ENCODE assay signal across 10 cellular contexts in the genomic region with DNA sequence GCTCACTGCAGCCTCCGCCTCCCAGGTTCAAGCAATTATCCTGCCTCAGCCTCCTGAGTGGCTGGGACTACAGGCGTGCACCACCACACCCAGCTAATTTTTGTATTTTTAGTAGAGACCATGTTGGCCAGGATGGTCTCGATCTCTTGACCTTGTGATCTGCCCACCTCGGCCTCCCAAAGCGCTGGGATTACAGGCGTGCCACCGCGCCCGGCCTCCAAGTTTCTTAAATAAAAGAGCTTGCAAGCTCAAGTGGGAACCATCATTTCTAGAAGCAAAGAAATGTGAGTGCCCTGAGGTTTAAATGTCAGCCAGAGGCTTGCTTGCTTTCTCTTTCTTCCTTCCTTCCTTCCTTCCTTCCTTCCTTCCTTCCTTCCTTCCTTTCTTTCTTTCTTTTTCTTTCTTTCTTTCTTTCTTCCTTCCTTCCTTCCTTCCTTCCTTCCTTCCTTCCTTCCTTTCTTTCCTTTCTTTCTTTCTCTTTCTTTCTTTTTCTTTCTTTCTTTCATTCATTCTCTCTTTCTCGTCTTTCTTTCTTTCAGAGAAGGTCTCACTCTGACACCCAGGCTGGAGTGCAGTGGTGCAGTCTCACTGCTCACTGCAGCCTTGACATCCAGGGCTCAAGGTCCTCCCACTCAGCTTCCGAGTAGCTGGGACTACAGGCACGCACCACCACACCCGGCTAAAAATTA. TPM values are rescaled to one million over a fixed set of nuclear protein-coding genes. Genes with fewer than 3 reads are reported as not detected.
DNase-seq lines count a peak whose midpoint lies in the region; ATAC-seq, FAIRE-seq and TF ChIP-seq lines count a peak whose summit lies in the region.
"Not testable (repeated sequence)": the region's sequence is repeated elsewhere in the genome, so short reads cannot be mapped to it uniquely, and the experiment has no call there.
"Had no signal": no experiment of that assay in that cellular context is flagged by ENCODE, and none has a peak within 500 bp of the region (broad histone marks: within the 10 kb centered on the region; RNA-seq: fewer than 3 reads in every experiment).

No MANE protein-coding gene starts in this region.

- not testable (repeated sequence) for TF ChIP-seq EP300 in K562 (IDR thresholded peaks at IDR 0.05; ENCODE audit: low read length)

- H3K27me3 Mint-ChIP-seq in T-cell; activated T-cell treated with anti-CD3 and anti-CD28 coated beads, Interleukin-2, amount 50 U/mL, for 72 hours (ENCODE audit: low read depth); naive thymus-derived CD4-positive, alpha-beta T cell: not testable (repeated sequence)

- not testable (repeated sequence) for H3K9me3 ChIP-seq in GM23248 (ENCODE audit: low read depth); K562 (replicated peaks; ENCODE audit: control insufficient read depth, insufficient read depth, low read depth, low read length); naive thymus-derived CD4-positive, alpha-beta T cell (ENCODE audit: control insufficient read depth in 2 of 3, low read length in 3 of 3); smooth muscle cell (replicated peaks; ENCODE audit: low read depth)

- not testable (repeated sequence) for ATAC-seq in T-cell (replicated peaks in 1 of 4); activated T-cell treated with anti-CD3 and anti-CD28 coated beads, Interleukin-2, amount 50 U/mL, for 72 hours (replicated peaks in 1 of 2); K562; naive thymus-derived CD4-positive, alpha-beta T cell

- not testable (repeated sequence) for BruUV-seq in K562 (replicated peaks; lab: Mats Ljungman, UMichigan)

- not testable (repeated sequence) for H3K36me3 ChIP-seq in GM23248 (ENCODE audit: low read depth); naive thymus-derived CD4-positive, alpha-beta T cell (ENCODE audit: control insufficient read depth in 2 of 3, insufficient read depth in 3 of 3, low read length in 3 of 3); smooth muscle cell (ENCODE audit: low read depth)
- peaks cover 25% of the 10 kb centered on the region for H3K36me3 ChIP-seq in K562 (ENCODE audit: control insufficient read depth, insufficient read depth, low read length)

- peaks cover 24 to 34% (median 31%) of the 10 kb centered on the region in 3 donors for H3K4me1 Mint-ChIP-seq in T-cell
- peaks cover 26% of the 10 kb centered on the region for H3K4me1 Mint-ChIP-seq in activated T-cell treated with anti-CD3 and anti-CD28 coated beads, Interleukin-2, amount 50 U/mL, for 72 hours (ENCODE audit: low read depth)
- peaks cover 10 to 39% (median 30%) of the 10 kb centered on the region in 7 donors for H3K4me1 Mint-ChIP-seq in naive thymus-derived CD4-positive, alpha-beta T cell

- intact Hi-C loops in K562 (cut with micrococcal nuclease), result not testable (repeated sequence)
- intact Hi-C loops in naive thymus-derived CD4-positive, alpha-beta T cell (cut with micrococcal nuclease), result loop anchor here in 1 of 2 donors (5.0 kb wide), 1 partner anchor 310 kb away; the partner anchor contains the start of gene FRAT2

- not testable (repeated sequence) for H3K27me3 ChIP-seq in GM23248 (replicated peaks; ENCODE audit: insufficient read depth); K562 (ENCODE audit: control insufficient read depth in 2 of 2, insufficient read depth in 2 of 2, low read length in 2 of 2); naive thymus-derived CD4-positive, alpha-beta T cell (ENCODE audit: control insufficient read depth in 2 of 2, insufficient read depth in 2 of 2, low read length in 2 of 2); smooth muscle cell (ENCODE audit: low read depth)

- peaks cover 67% of the 10 kb centered on the region for H3K79me2 ChIP-seq in GM23248 (ENCODE audit: insufficient read depth)
- peaks cover 47% of the 10 kb centered on the region for H3K79me2 ChIP-seq in K562 (ENCODE audit: control insufficient read depth, insufficient read depth, low read length)
- H3K79me2 ChIP-seq in smooth muscle cell (ENCODE audit: low read depth), result peaks cover 60% of the 10 kb centered on the region

- H3K27ac Mint-ChIP-seq in T-cell; activated T-cell treated with anti-CD3 and anti-CD28 coated beads, Interleukin-2, amount 50 U/mL, for 72 hours: not testable (repeated sequence)
- H3K27ac Mint-ChIP-seq in naive thymus-derived CD4-positive, alpha-beta T cell, result peak overlapping the region in 3 of 9 donors; percentile 19 to 69 (median 51)

- peak overlapping the region; percentile 85 for H3K4me3 ChIP-seq in GM23248
- not testable (repeated sequence) for H3K4me3 ChIP-seq in K562; naive thymus-derived CD4-positive, alpha-beta T cell (ENCODE audit: low read length)
- peak overlapping the region; percentile 7 to 79 for H3K4me3 ChIP-seq in foreskin fibroblast (ENCODE audit: low read depth in 1 of 2, low read length in 2 of 2)
- peak overlapping the region; percentile 98 for H3K4me3 ChIP-seq in smooth muscle cell

- H3K4me2 ChIP-seq in GM23248 (ENCODE audit: unreplicated experiment) (peak overlapping the region; percentile 91), smooth muscle cell (peak overlapping the region; percentile 99)
- H3K4me2 ChIP-seq in K562 (ENCODE audit: insufficient read depth, low read length), result not testable (repeated sequence)

- POLR2A ChIA-PET in T-cell (lab: Charles Lee) (interaction anchor here (0.7 kb wide), 2 partner anchors 11 kb away, joined by 3 read pairs; no protein-coding TSS in a partner anchor), K562 (lab: Yijun Ruan, JAX) (interaction anchor here (1.5 kb wide), 1 partner anchor 22 kb away, joined by 3 read pairs; no protein-coding TSS in a partner anchor)
- POLR2A ChIA-PET in naive thymus-derived CD4-positive, alpha-beta T cell (lab: Charles Lee), result not testable (repeated sequence)

- H2AFZ ChIP-seq in GM23248; K562 (ENCODE audit: low read depth, low read length); smooth muscle cell (ENCODE audit: low read depth): not testable (repeated sequence)

- peak overlapping the region; percentile 73 to 94 (median 93) for H3K4me3 Mint-ChIP-seq in T-cell
- H3K4me3 Mint-ChIP-seq in activated T-cell treated with anti-CD3 and anti-CD28 coated beads, Interleukin-2, amount 50 U/mL, for 72 hours, result peak overlapping the region; percentile 87 to 88
- peak overlapping the region; percentile 38 to 98 (median 70) for H3K4me3 Mint-ChIP-seq in naive thymus-derived CD4-positive, alpha-beta T cell

- H3K36me3 Mint-ChIP-seq in T-cell, result peaks cover 17% of the 10 kb centered on the region
- H3K36me3 Mint-ChIP-seq in activated T-cell treated with anti-CD3 and anti-CD28 coated beads, Interleukin-2, amount 50 U/mL, for 72 hours (ENCODE audit: insufficient read depth in 2 of 2), result not testable (repeated sequence)
- H3K36me3 Mint-ChIP-seq in naive thymus-derived CD4-positive, alpha-beta T cell, result peaks cover 0 to 14% (median 8%) of the 10 kb centered on the region in 5 donors

- not testable (repeated sequence) for FAIRE-seq in K562 (lab: Jason Lieb, UNC)

- H3K9me3 Mint-ChIP-seq in T-cell; activated T-cell treated with anti-CD3 and anti-CD28 coated beads, Interleukin-2, amount 50 U/mL, for 72 hours; naive thymus-derived CD4-positive, alpha-beta T cell: not testable (repeated sequence)

- H3K9me2 ChIP-seq in GM23248 (ENCODE audit: insufficient read depth), result not testable (repeated sequence)

- peaks cover 30% of the 10 kb centered on the region for H3F3A ChIP-seq in GM23248 (ENCODE audit: insufficient read depth)
- not testable (repeated sequence) for H3F3A ChIP-seq in smooth muscle cell (ENCODE audit: low read depth)

- H3K9ac ChIP-seq in GM23248 (peak overlapping the region; percentile 92), K562 (ENCODE audit: insufficient read depth in 1 of 2, low read depth in 2 of 2, low read length in 2 of 2) (peak overlapping the region in 1 of 2 experiments; percentile 45; a peak in 1 of 4 replicates), smooth muscle cell (ENCODE audit: low read depth) (peak overlapping the region; percentile 93)

- CTCF ChIA-PET in T-cell (lab: Charles Lee), result interaction anchor here in 1 of 2 donors (0.6 kb wide), 2 partner anchors 11 to 234 kb away, joined by 3 to 5 read pairs; no protein-coding TSS in a partner anchor
- CTCF ChIA-PET in K562 (lab: Yijun Ruan, JAX; ENCODE audit: low intra/inter-chr PET ratio); naive thymus-derived CD4-positive, alpha-beta T cell (lab: Charles Lee): not testable (repeated sequence)

- DNase-seq in GM23248; T-cell; activated T-cell treated with anti-CD3 and anti-CD28 coated beads, Interleukin-2, amount 50 U/mL, for 72 hours; K562 (ENCODE audit: extremely low read depth in 1 of 4, low spot score in 3 of 4); foreskin fibroblast; naive thymus-derived CD4-positive, alpha-beta T cell; smooth muscle cell (lab: John Stamatoyannopoulos, UW; ENCODE audit: unreplicated experiment): not testable (repeated sequence)

- in situ Hi-C loops in GM23248 (cut with MboI); K562 (cut with MboI): not testable (repeated sequence)

- not testable (repeated sequence) for TF ChIP-seq CTCF in K562 (IDR thresholded peaks at IDR 0.05 in 2 of 3, conservative IDR thresholded peaks at IDR 0.05 in 1 of 3; ENCODE audit: insufficient read depth in 2 of 3, low read depth in 1 of 3, low read length in 3 of 3); foreskin fibroblast (IDR thresholded peaks at IDR 0.05; ENCODE audit: low read depth, low read length); smooth muscle cell (IDR thresholded peaks at IDR 0.05; ENCODE audit: borderline replicate concordance, insufficient read depth, poor library complexity, severe bottlenecking)

- TF ChIP-seq RAD21 in K562 (CRISPR knock-in tag; conservative IDR thresholded peaks at IDR 0.05 in 1 of 2, IDR thresholded peaks at IDR 0.05 in 1 of 2), result not testable (repeated sequence)

- H3K9me1 ChIP-seq in K562 (ENCODE audit: control insufficient read depth, insufficient read depth, low read length), result not testable (repeated sequence)

- peaks cover 18% of the 10 kb centered on the region for H3K4me1 ChIP-seq in GM23248 (ENCODE audit: insufficient read depth)
- peaks cover 7 to 17% of the 10 kb centered on the region in 2 experiments; a peak in 4 of 5 replicates for H3K4me1 ChIP-seq in K562 (replicated peaks in 1 of 2; ENCODE audit: control insufficient read depth in 2 of 2, insufficient read depth in 2 of 2, low read length in 2 of 2)
- peaks cover 4 to 15% of the 10 kb centered on the region in 2 donors for H3K4me1 ChIP-seq in naive thymus-derived CD4-positive, alpha-beta T cell (ENCODE audit: control insufficient read depth in 2 of 2, insufficient read depth in 2 of 2, low read length in 2 of 2)
- peaks cover 18% of the 10 kb centered on the region for H3K4me1 ChIP-seq in smooth muscle cell (ENCODE audit: low read depth)

- WGBS in GM23248 (ENCODE audit: low coverage in 1 of 2, low lambda C conversion rate in 2 of 2, missing lambda C conversion rate in 2 of 2), 2 experiments, result 79 to 81% methylated on average over 10 to 13 of the region's 13 CpGs
- 73% methylated on average over 7 of the region's 13 CpGs for WGBS in K562 (ENCODE audit: insufficient coverage, low coverage, missing lambda C conversion rate)
- 96% methylated on average over 13 of the region's 13 CpGs for WGBS in smooth muscle cell (ENCODE audit: low lambda C conversion rate)

- not testable (repeated sequence) for H4K20me1 ChIP-seq in GM23248 (ENCODE audit: insufficient read depth); K562 (replicated peaks; ENCODE audit: control insufficient read depth, insufficient read depth, low read length)
- peaks cover 19% of the 10 kb centered on the region for H4K20me1 ChIP-seq in smooth muscle cell (ENCODE audit: low read depth)

- H3K27ac ChIP-seq in GM23248, result peak overlapping the region; percentile 85
- H3K27ac ChIP-seq in K562 (ENCODE audit: extremely low read depth, low read depth, low read length); naive thymus-derived CD4-positive, alpha-beta T cell (ENCODE audit: low read depth, low read length); smooth muscle cell (ENCODE audit: low read depth): not testable (repeated sequence)

- not testable (repeated sequence) for TF ChIP-seq POLR2A in K562 (conservative IDR thresholded peaks at IDR 0.05)

RNA-seq across cellular contexts. Expression of gene PI4K2A, which starts 2.1 kb away (rescaled TPM):
- 23.1 and 28.7 TPM in 2 replicates for total RNA-seq in GM23248 (2014; rRNA removed; shearing (Covaris generic))
- polyA plus RNA-seq in GM23248 (2016; fragmentation: Nextera tagmentation; extraction: Ambion mirVana) (16.1 and 16.6 TPM in 2 replicates), K562 (2011; rRNA removed) (24.2 and 28.4 TPM in 2 replicates), K562 (2014; fragmentation: Illumina TruSeq; extraction: Trizol) (18.9 and 20.3 TPM in 2 replicates), K562 (2014; fragmentation: Nextera tagmentation; extraction: Ambion mirVana) (1 to 10 TPM; 4.4 to 6.3 TPM), K562 (2014; rRNA removed) (16.4 and 18.9 TPM in 2 replicates), smooth muscle cell (20.4 and 21.0 TPM in 2 replicates)
- total RNA-seq in T-cell (10 to 100 TPM in 4 of 5 donors, 1 to 10 TPM in 1; 9.0 to 23.1 (median 11.0) TPM), K562 (2014; rRNA removed) (16.5 and 18.2 TPM in 2 replicates), K562 (2014; rRNA removed; fragmentation: Illumina TruSeq; extraction: Trizol) (11.1 and 11.3 TPM in 2 replicates), K562 (2015; rRNA removed; fragmentation: Illumina TruSeq; extraction: Trizol) (12.2 and 13.3 TPM in 2 replicates), K562 (2021) (18.6 and 20.1 TPM in 2 replicates), smooth muscle cell (20.8 and 23.4 TPM in 2 replicates)
- total RNA-seq in activated T-cell treated with anti-CD3 and anti-CD28 coated beads, Interleukin-2, amount 50 U/mL, for 72 hours, result 10 to 100 TPM; 15.4 to 16.6 TPM
- total RNA-seq in K562 (2011; cell fraction: chromatin; rRNA removed; ENCODE audit: low replicate concordance), result 13.6 and 25.0 TPM in 2 replicates
- total RNA-seq in K562 (2011; cell fraction: nucleolus; rRNA removed), result 15.9 and 17.7 TPM in 2 replicates
- 19.7 and 21.3 TPM in 2 replicates for total RNA-seq in K562 (2011; cell fraction: nucleoplasm; rRNA removed)
- 27.2 and 28.2 TPM in 2 replicates for polyA plus RNA-seq in K562 (2011; cell fraction: cytosol; rRNA removed)
- polyA plus RNA-seq in K562 (2011; cell fraction: nucleus; rRNA removed), result 18.6 and 20.6 TPM in 2 replicates
- polyA plus RNA-seq in K562 (2012), result 14.1 and 20.3 TPM in 2 replicates
- polyA minus RNA-seq in K562 (2011; rRNA and poly(A)+ RNA removed), result 17.1 and 20.2 TPM in 2 replicates
- polyA minus RNA-seq in K562 (2011; cell fraction: cytosol; rRNA and poly(A)+ RNA removed), result 8.8 and 12.1 TPM in 2 replicates
- 5.9 and 7.6 TPM in 2 replicates for polyA minus RNA-seq in K562 (2011; cell fraction: nucleus; rRNA and poly(A)+ RNA removed)
- 10 to 100 TPM in 4 of 5 experiments, 1 to 10 TPM in 1; 9.0 to 33.8 (median 11.0) TPM for total RNA-seq in naive thymus-derived CD4-positive, alpha-beta T cell
- polyA plus RNA-seq in naive thymus-derived CD4-positive, alpha-beta T cell, result 1 to 10 TPM; 5.5 to 8.7 TPM

RNA-seq across cellular contexts. Expression of gene MORN4, which starts 9.3 kb away (rescaled TPM):
- total RNA-seq in GM23248 (2014; rRNA removed; shearing (Covaris generic)), result 5.3 and 7.9 TPM in 2 replicates
- polyA plus RNA-seq in GM23248 (2016; fragmentation: Nextera tagmentation; extraction: Ambion mirVana) (19.8 and 22.2 TPM in 2 replicates), K562 (2011; rRNA removed) (23.9 and 27.6 TPM in 2 replicates), K562 (2014; fragmentation: Illumina TruSeq; extraction: Trizol) (14.7 and 19.3 TPM in 2 replicates), K562 (2014; fragmentation: Nextera tagmentation; extraction: Ambion mirVana) (10 to 100 TPM; 10.4 to 11.7 TPM), K562 (2014; rRNA removed) (18.3 and 28.1 TPM in 2 replicates), smooth muscle cell (11.3 and 16.8 TPM in 2 replicates)
- total RNA-seq in T-cell (1 to 10 TPM in 4 of 5 donors, under 1 TPM in 1; 0.84 to 4.4 (median 1.5) TPM), K562 (2014; rRNA removed) (8.8 and 10.9 TPM in 2 replicates), K562 (2014; rRNA removed; fragmentation: Illumina TruSeq; extraction: Trizol) (10.7 and 11.0 TPM in 2 replicates), K562 (2015; rRNA removed; fragmentation: Illumina TruSeq; extraction: Trizol) (7.1 and 8.3 TPM in 2 replicates), K562 (2021) (11.4 and 12.1 TPM in 2 replicates), smooth muscle cell (2.9 and 9.3 TPM in 2 replicates)
- total RNA-seq in activated T-cell treated with anti-CD3 and anti-CD28 coated beads, Interleukin-2, amount 50 U/mL, for 72 hours, result 1 to 10 TPM; 4.4 to 7.6 TPM
- 12.5 and 13.3 TPM in 2 replicates for total RNA-seq in K562 (2011; cell fraction: chromatin; rRNA removed; ENCODE audit: low replicate concordance)
- 9.8 and 11.2 TPM in 2 replicates for total RNA-seq in K562 (2011; cell fraction: nucleolus; rRNA removed)
- total RNA-seq in K562 (2011; cell fraction: nucleoplasm; rRNA removed), result 12.8 and 17.4 TPM in 2 replicates
- polyA plus RNA-seq in K562 (2011; cell fraction: cytosol; rRNA removed), result 18.1 and 28.7 TPM in 2 replicates
- 11.7 and 17.4 TPM in 2 replicates for polyA plus RNA-seq in K562 (2011; cell fraction: nucleus; rRNA removed)
- 13.1 and 15.7 TPM in 2 replicates for polyA plus RNA-seq in K562 (2012)
- 8.1 and 10.0 TPM in 2 replicates for polyA minus RNA-seq in K562 (2011; rRNA and poly(A)+ RNA removed)
- 3.1 and 4.8 TPM in 2 replicates for polyA minus RNA-seq in K562 (2011; cell fraction: cytosol; rRNA and poly(A)+ RNA removed)
- 1.9 and 3.0 TPM in 2 replicates for polyA minus RNA-seq in K562 (2011; cell fraction: nucleus; rRNA and poly(A)+ RNA removed)
- 1 to 10 TPM in 4 of 5 experiments, under 1 TPM in 1; 0.78 to 4.1 (median 1.5) TPM for total RNA-seq in naive thymus-derived CD4-positive, alpha-beta T cell
- 1 to 10 TPM; 1.3 to 5.9 TPM for polyA plus RNA-seq in naive thymus-derived CD4-positive, alpha-beta T cell

RNA-seq across cellular contexts. Expression of gene AVPI1, which starts 44.4 kb away (rescaled TPM):
- total RNA-seq in GM23248 (2014; rRNA removed; shearing (Covaris generic)), result 13.4 and 33.8 TPM in 2 replicates
- polyA plus RNA-seq in GM23248 (2016; fragmentation: Nextera tagmentation; extraction: Ambion mirVana) (30.5 and 31.4 TPM in 2 replicates), K562 (2011; rRNA removed) (7.5 and 9.9 TPM in 2 replicates), K562 (2014; fragmentation: Illumina TruSeq; extraction: Trizol) (5.8 and 6.6 TPM in 2 replicates), K562 (2014; fragmentation: Nextera tagmentation; extraction: Ambion mirVana) (1 to 10 TPM in 1 of 2 experiments, under 1 TPM in 1; 0.90 to 1.9 TPM), K562 (2014; rRNA removed) (9.5 and 10.4 TPM in 2 replicates), smooth muscle cell (26.9 and 32.5 TPM in 2 replicates)
- total RNA-seq in T-cell (10 to 100 TPM in 1 of 5 donors, 1 to 10 TPM in 4; 2.4 to 10.0 (median 3.6) TPM), K562 (2014; rRNA removed) (10.4 and 15.9 TPM in 2 replicates), K562 (2014; rRNA removed; fragmentation: Illumina TruSeq; extraction: Trizol) (3.8 and 4.4 TPM in 2 replicates), K562 (2015; rRNA removed; fragmentation: Illumina TruSeq; extraction: Trizol) (7.4 TPM in 2 replicates), K562 (2021) (9.1 and 10.8 TPM in 2 replicates), smooth muscle cell (14.9 and 23.8 TPM in 2 replicates)
- 1 to 10 TPM; 1.8 to 5.3 TPM for total RNA-seq in activated T-cell treated with anti-CD3 and anti-CD28 coated beads, Interleukin-2, amount 50 U/mL, for 72 hours
- total RNA-seq in K562 (2011; cell fraction: chromatin; rRNA removed; ENCODE audit: low replicate concordance), result 0.67 and 5.0 TPM in 2 replicates
- total RNA-seq in K562 (2011; cell fraction: nucleolus; rRNA removed), result 4.2 and 4.7 TPM in 2 replicates
- 3.2 and 4.8 TPM in 2 replicates for total RNA-seq in K562 (2011; cell fraction: nucleoplasm; rRNA removed)
- polyA plus RNA-seq in K562 (2011; cell fraction: cytosol; rRNA removed), result 10.4 and 19.0 TPM in 2 replicates
- 4.1 and 5.1 TPM in 2 replicates for polyA plus RNA-seq in K562 (2011; cell fraction: nucleus; rRNA removed)
- 7.3 and 8.1 TPM in 2 replicates for polyA plus RNA-seq in K562 (2012)
- polyA minus RNA-seq in K562 (2011; rRNA and poly(A)+ RNA removed), result 3.5 and 4.1 TPM in 2 replicates
- 6.7 and 13.0 TPM in 2 replicates for polyA minus RNA-seq in K562 (2011; cell fraction: cytosol; rRNA and poly(A)+ RNA removed)
- polyA minus RNA-seq in K562 (2011; cell fraction: nucleus; rRNA and poly(A)+ RNA removed), result 3.0 and 4.2 TPM in 2 replicates
- 10 to 100 TPM in 1 of 5 experiments, 1 to 10 TPM in 3, under 1 TPM in 1; 0.65 to 10.6 (median 2.5) TPM for total RNA-seq in naive thymus-derived CD4-positive, alpha-beta T cell
- polyA plus RNA-seq in naive thymus-derived CD4-positive, alpha-beta T cell, result 1 to 10 TPM; 1.4 to 1.9 TPM

RNA-seq across cellular contexts. Expression of gene C10orf62, which starts 53.1 kb away (rescaled TPM):
- total RNA-seq in GM23248 (2014; rRNA removed; shearing (Covaris generic)), result not detected in 2 replicates
- polyA plus RNA-seq in GM23248 (2016; fragmentation: Nextera tagmentation; extraction: Ambion mirVana), result not detected in 2 replicates
- not detected for total RNA-seq in T-cell
- not detected for total RNA-seq in activated T-cell treated with anti-CD3 and anti-CD28 coated beads, Interleukin-2, amount 50 U/mL, for 72 hours
- not detected in 2 replicates for total RNA-seq in K562 (2011; cell fraction: chromatin; rRNA removed; ENCODE audit: low replicate concordance)
- total RNA-seq in K562 (2011; cell fraction: nucleolus; rRNA removed), result not detected in 2 replicates
- total RNA-seq in K562 (2011; cell fraction: nucleoplasm; rRNA removed), result not detected in 2 replicates
- not detected in 2 replicates for total RNA-seq in K562 (2014; rRNA removed)
- total RNA-seq in K562 (2014; rRNA removed; fragmentation: Illumina TruSeq; extraction: Trizol), result not detected in 2 replicates
- total RNA-seq in K562 (2015; rRNA removed; fragmentation: Illumina TruSeq; extraction: Trizol), result not detected in 2 replicates
- total RNA-seq in K562 (2021), result not detected in 2 replicates
- polyA plus RNA-seq in K562 (2011; rRNA removed), result not detected in 2 replicates
- not detected in 2 replicates for polyA plus RNA-seq in K562 (2011; cell fraction: cytosol; rRNA removed)
- not detected in 2 replicates for polyA plus RNA-seq in K562 (2011; cell fraction: nucleus; rRNA removed)
- not detected in 2 replicates for polyA plus RNA-seq in K562 (2012)
- not detected in 2 replicates for polyA plus RNA-seq in K562 (2014; fragmentation: Illumina TruSeq; extraction: Trizol)
- not detected for polyA plus RNA-seq in K562 (2014; fragmentation: Nextera tagmentation; extraction: Ambion mirVana)
- polyA plus RNA-seq in K562 (2014; rRNA removed), result not detected in 2 replicates
- not detected in 2 replicates for polyA minus RNA-seq in K562 (2011; rRNA and poly(A)+ RNA removed)
- not detected in 2 replicates for polyA minus RNA-seq in K562 (2011; cell fraction: cytosol; rRNA and poly(A)+ RNA removed)
- polyA minus RNA-seq in K562 (2011; cell fraction: nucleus; rRNA and poly(A)+ RNA removed), result not detected in 2 replicates
- total RNA-seq in naive thymus-derived CD4-positive, alpha-beta T cell, result not detected
- polyA plus RNA-seq in naive thymus-derived CD4-positive, alpha-beta T cell, result not detected
- total RNA-seq in smooth muscle cell, result not detected in 2 replicates
- polyA plus RNA-seq in smooth muscle cell, result not detected in 2 replicates
- total RNA-seq: sigmoid colon, suprapubic skin had no signal
- polyA plus RNA-seq: lung, sigmoid colon had no signal

RNA-seq across cellular contexts. Expression of gene HOGA1, which starts 58.4 kb away (rescaled TPM):
- total RNA-seq in GM23248 (2014; rRNA removed; shearing (Covaris generic)), result 0.22 TPM in 1 of 2 replicates, not detected in the other
- polyA plus RNA-seq in GM23248 (2016; fragmentation: Nextera tagmentation; extraction: Ambion mirVana) (0.13 and 0.28 TPM in 2 replicates), K562 (2011; rRNA removed) (not detected in 2 replicates), K562 (2014; fragmentation: Illumina TruSeq; extraction: Trizol) (not detected in 2 replicates), K562 (2014; fragmentation: Nextera tagmentation; extraction: Ambion mirVana) (not detected), K562 (2014; rRNA removed) (not detected in 2 replicates), smooth muscle cell (0.10 TPM in 1 of 2 replicates, not detected in the other)
- total RNA-seq in T-cell (under 1 TPM in 1 of 5 donors, not detected in 4; 0.18 TPM), K562 (2014; rRNA removed) (not detected in 2 replicates), K562 (2014; rRNA removed; fragmentation: Illumina TruSeq; extraction: Trizol) (not detected in 2 replicates), K562 (2015; rRNA removed; fragmentation: Illumina TruSeq; extraction: Trizol) (not detected in 2 replicates), K562 (2021) (not detected in 2 replicates), smooth muscle cell (not detected in 2 replicates)
- total RNA-seq in activated T-cell treated with anti-CD3 and anti-CD28 coated beads, Interleukin-2, amount 50 U/mL, for 72 hours, result not detected
- total RNA-seq in K562 (2011; cell fraction: chromatin; rRNA removed; ENCODE audit: low replicate concordance), result not detected in 2 replicates
- total RNA-seq in K562 (2011; cell fraction: nucleolus; rRNA removed), result not detected in 2 replicates
- total RNA-seq in K562 (2011; cell fraction: nucleoplasm; rRNA removed), result not detected in 2 replicates
- not detected in 2 replicates for polyA plus RNA-seq in K562 (2011; cell fraction: cytosol; rRNA removed)
- not detected in 2 replicates for polyA plus RNA-seq in K562 (2011; cell fraction: nucleus; rRNA removed)
- 0.03 TPM in 1 of 2 replicates, not detected in the other for polyA plus RNA-seq in K562 (2012)
- polyA minus RNA-seq in K562 (2011; rRNA and poly(A)+ RNA removed), result not detected in 2 replicates
- polyA minus RNA-seq in K562 (2011; cell fraction: cytosol; rRNA and poly(A)+ RNA removed), result not detected in 2 replicates
- polyA minus RNA-seq in K562 (2011; cell fraction: nucleus; rRNA and poly(A)+ RNA removed), result not detected in 2 replicates
- total RNA-seq in naive thymus-derived CD4-positive, alpha-beta T cell, result not detected
- not detected for polyA plus RNA-seq in naive thymus-derived CD4-positive, alpha-beta T cell
